8 cellular contexts compared by ENCODE assay signal in the genomic region with DNA sequence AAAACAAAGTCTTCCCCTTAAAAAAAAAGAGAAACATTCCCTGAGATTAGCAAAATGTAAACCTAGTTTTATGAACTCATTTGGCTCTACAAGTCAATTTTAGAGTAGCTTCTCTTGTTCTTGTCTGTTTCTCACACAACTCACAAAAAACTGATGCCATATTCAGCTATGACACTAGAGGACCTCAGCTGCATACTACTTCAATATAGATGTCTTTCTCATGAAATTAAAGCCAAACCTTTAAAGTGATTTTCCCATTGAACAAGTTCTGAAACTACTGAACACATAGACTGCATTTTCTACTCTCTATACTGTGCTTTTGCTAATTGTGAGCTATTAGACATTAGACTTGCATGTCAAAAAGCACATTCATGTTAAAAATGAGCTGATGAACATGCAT. TPM values are rescaled to one million over a fixed set of nuclear protein-coding genes. Genes with fewer than 3 reads are reported as not detected.
DNase-seq lines count a peak whose midpoint lies in the region; ATAC-seq and TF ChIP-seq lines count a peak whose summit lies in the region.

No MANE protein-coding gene starts in this region.

- no peaks in the 10 kb centered on the region for H3F3A ChIP-seq in smooth muscle cell (ENCODE audit: low read depth)

- no peaks in the 10 kb centered on the region for H4K20me1 ChIP-seq in smooth muscle cell (ENCODE audit: low read depth)

- no peak overlapping the region for H3K4me2 ChIP-seq in smooth muscle cell

- no peak overlapping the region for H3K4me3 Mint-ChIP-seq in activated CD4-positive, alpha-beta T cell treated with anti-CD3 and anti-CD28 coated beads, Interleukin-2, amount 10 ng/mL, durations not matched to agents 7 days and 5 days
- no peak overlapping the region for H3K4me3 Mint-ChIP-seq in activated CD4-positive, alpha-beta T cell treated with anti-CD3 and anti-CD28 coated beads for 36 hours

- H3K79me2 ChIP-seq in smooth muscle cell (ENCODE audit: low read depth), result no peaks in the 10 kb centered on the region

- H3K9me3 Mint-ChIP-seq in activated CD4-positive, alpha-beta T cell treated with anti-CD3 and anti-CD28 coated beads, Interleukin-2, amount 10 ng/mL, durations not matched to agents 7 days and 5 days, result no peaks in the 10 kb centered on the region
- H3K9me3 Mint-ChIP-seq in activated CD4-positive, alpha-beta T cell treated with anti-CD3 and anti-CD28 coated beads for 36 hours (ENCODE audit: low read depth), result no peaks in the 10 kb centered on the region

- peaks cover 2% of the 10 kb centered on the region for H3K4me1 Mint-ChIP-seq in activated CD4-positive, alpha-beta T cell treated with anti-CD3 and anti-CD28 coated beads, Interleukin-2, amount 10 ng/mL, durations not matched to agents 7 days and 5 days
- H3K4me1 Mint-ChIP-seq in activated CD4-positive, alpha-beta T cell treated with anti-CD3 and anti-CD28 coated beads for 36 hours, result peaks cover 2% of the 10 kb centered on the region

- no peaks in the 10 kb centered on the region for H3K36me3 ChIP-seq in smooth muscle cell (ENCODE audit: low read depth)

- TF ChIP-seq CTCF in epithelial cell of proximal tubule (conservative IDR thresholded peaks at IDR 0.05; ENCODE audit: low read depth, low read length), result peak; percentile 82
- TF ChIP-seq CTCF in smooth muscle cell (IDR thresholded peaks at IDR 0.05; ENCODE audit: borderline replicate concordance, insufficient read depth, poor library complexity, severe bottlenecking), result peak; percentile 57

- no peak overlapping the region for H2AFZ ChIP-seq in smooth muscle cell (ENCODE audit: low read depth)

- intact Hi-C loops in activated CD4-positive, alpha-beta T cell treated with anti-CD3 and anti-CD28 coated beads for 36 hours (cut with DNase I, micrococcal nuclease), result loop anchor here (1.0 to 5.0 kb wide), 3 partner anchors 236 to 631 kb away; no protein-coding TSS in a partner anchor

- no peaks in the 10 kb centered on the region for H3K27me3 ChIP-seq in smooth muscle cell (ENCODE audit: low read depth)

- H3K4me1 ChIP-seq in smooth muscle cell (ENCODE audit: low read depth), result peaks cover 7% of the 10 kb centered on the region

- H3K27ac Mint-ChIP-seq in activated CD4-positive, alpha-beta T cell treated with anti-CD3 and anti-CD28 coated beads, Interleukin-2, amount 10 ng/mL, durations not matched to agents 7 days and 5 days, result no peak overlapping the region
- H3K27ac Mint-ChIP-seq in activated CD4-positive, alpha-beta T cell treated with anti-CD3 and anti-CD28 coated beads for 36 hours, result no peak overlapping the region

- no peaks in the 10 kb centered on the region for H3K9me3 ChIP-seq in smooth muscle cell (replicated peaks; ENCODE audit: low read depth)

- no peaks in the 10 kb centered on the region for H3K27me3 Mint-ChIP-seq in activated CD4-positive, alpha-beta T cell treated with anti-CD3 and anti-CD28 coated beads, Interleukin-2, amount 10 ng/mL, durations not matched to agents 7 days and 5 days
- no peaks in the 10 kb centered on the region for H3K27me3 Mint-ChIP-seq in activated CD4-positive, alpha-beta T cell treated with anti-CD3 and anti-CD28 coated beads for 36 hours

- CTCF ChIA-PET in activated CD4-positive, alpha-beta T cell treated with anti-CD3 and anti-CD28 coated beads, Interleukin-2, amount 10 ng/mL, durations not matched to agents 7 days and 5 days (lab: Charles Lee), result interaction anchor here (0.7 to 1.1 kb wide), 3 partner anchors 10 to 549 kb away, joined by 3 read pairs; no protein-coding TSS in a partner anchor
- CTCF ChIA-PET in activated CD4-positive, alpha-beta T cell treated with anti-CD3 and anti-CD28 coated beads for 36 hours (lab: Charles Lee), result interaction anchor here (0.6 to 2.3 kb wide), 13 partner anchors 9 to 722 kb away, joined by 3 to 20 read pairs (median 4); no protein-coding TSS in a partner anchor

- H3K36me3 Mint-ChIP-seq in activated CD4-positive, alpha-beta T cell treated with anti-CD3 and anti-CD28 coated beads, Interleukin-2, amount 10 ng/mL, durations not matched to agents 7 days and 5 days (ENCODE audit: low read depth), result no peaks in the 10 kb centered on the region
- H3K36me3 Mint-ChIP-seq in activated CD4-positive, alpha-beta T cell treated with anti-CD3 and anti-CD28 coated beads for 36 hours (ENCODE audit: low read depth), result no peaks in the 10 kb centered on the region

- H3K4me3 ChIP-seq in epithelial cell of proximal tubule (ENCODE audit: low read depth, low read length), result no peak overlapping the region
- no peak overlapping the region for H3K4me3 ChIP-seq in smooth muscle cell

- no peak for ATAC-seq in activated CD4-positive, alpha-beta T cell treated with anti-CD3 and anti-CD28 coated beads for 36 hours
- ATAC-seq in HG02759 (IDR thresholded peaks at IDR 0.05; ENCODE audit: unreplicated experiment), result peak; percentile 50

- DNase-seq in activated CD4-positive, alpha-beta T cell treated with anti-CD3 and anti-CD28 coated beads, Interleukin-2, amount 10 ng/mL, durations not matched to agents 7 days and 5 days, result peak; percentile 9
- DNase-seq in activated CD4-positive, alpha-beta T cell treated with anti-CD3 and anti-CD28 coated beads for 36 hours, result no peak
- DNase-seq in NCI-H748 treated with DMSO at 0.1 percent for 48 hours (lab: John Stamatoyannopoulos, UW), result peak; percentile 21
- peak; percentile 38 for DNase-seq in epithelial cell of proximal tubule (ENCODE audit: low read depth)
- no peak for DNase-seq in smooth muscle cell (lab: John Stamatoyannopoulos, UW; ENCODE audit: unreplicated experiment)
- DNase-seq in effector CD4-positive, alpha-beta T cell, result no peak
- DNase-seq in NCI-H345 treated with DMSO at 0.1 percent for 48 hours (lab: John Stamatoyannopoulos, UW; ENCODE audit: unreplicated experiment), result no peak

- no peak overlapping the region for H3K27ac ChIP-seq in smooth muscle cell (ENCODE audit: low read depth)

- H3K9ac ChIP-seq in smooth muscle cell (ENCODE audit: low read depth), result no peak overlapping the region

- POLR2A ChIA-PET in activated CD4-positive, alpha-beta T cell treated with anti-CD3 and anti-CD28 coated beads, Interleukin-2, amount 10 ng/mL, durations not matched to agents 7 days and 5 days (lab: Charles Lee), result no interaction called here
- POLR2A ChIA-PET in activated CD4-positive, alpha-beta T cell treated with anti-CD3 and anti-CD28 coated beads for 36 hours (lab: Charles Lee), result no interaction called here

RNA-seq across cellular contexts. Expression of gene TBCK, which starts 49.8 kb away (rescaled TPM):
- total RNA-seq in activated CD4-positive, alpha-beta T cell treated with anti-CD3 and anti-CD28 coated beads, Interleukin-2, amount 10 ng/mL, durations not matched to agents 7 days and 5 days, result 10 to 100 TPM; 31.7 to 33.1 TPM
- 10 to 100 TPM; 22.5 to 25.1 TPM for total RNA-seq in activated CD4-positive, alpha-beta T cell treated with anti-CD3 and anti-CD28 coated beads for 36 hours
- total RNA-seq in epithelial cell of proximal tubule, result 11.8 and 20.8 TPM in 2 replicates
- total RNA-seq in smooth muscle cell, result 28.1 and 39.5 TPM in 2 replicates
- 10.0 and 15.9 TPM in 2 replicates for polyA plus RNA-seq in smooth muscle cell

RNA-seq across cellular contexts. Expression of gene AIMP1, which starts 50.1 kb away (rescaled TPM):
- 10 to 100 TPM; 42.9 to 50.9 TPM for total RNA-seq in activated CD4-positive, alpha-beta T cell treated with anti-CD3 and anti-CD28 coated beads, Interleukin-2, amount 10 ng/mL, durations not matched to agents 7 days and 5 days
- 10 to 100 TPM; 41.9 to 69.5 TPM for total RNA-seq in activated CD4-positive, alpha-beta T cell treated with anti-CD3 and anti-CD28 coated beads for 36 hours
- total RNA-seq in epithelial cell of proximal tubule (25.0 and 34.2 TPM in 2 replicates), smooth muscle cell (35.1 and 40.4 TPM in 2 replicates)
- 58.5 and 60.5 TPM in 2 replicates for polyA plus RNA-seq in smooth muscle cell

Comparison
In these comparisons a context has a peak if more than half of its experiments do, and no peak if none do; other contexts are left out.
1. DNase-seq: peak in activated CD4-positive, alpha-beta T cell treated with anti-CD3 and anti-CD28 coated beads, Interleukin-2, amount 10 ng/mL, durations not matched to agents 7 days and 5 days (single experiment), NCI-H748 treated with DMSO at 0.1 percent for 48 hours (single experiment) and epithelial cell of proximal tubule (single experiment); none in activated CD4-positive, alpha-beta T cell treated with anti-CD3 and anti-CD28 coated beads for 36 hours (single experiment), smooth muscle cell (single experiment), effector CD4-positive, alpha-beta T cell (single experiment) and NCI-H345 treated with DMSO at 0.1 percent for 48 hours (single experiment).